Comparison of ENCODE assay signal across 1 cellular context in the genomic region with DNA sequence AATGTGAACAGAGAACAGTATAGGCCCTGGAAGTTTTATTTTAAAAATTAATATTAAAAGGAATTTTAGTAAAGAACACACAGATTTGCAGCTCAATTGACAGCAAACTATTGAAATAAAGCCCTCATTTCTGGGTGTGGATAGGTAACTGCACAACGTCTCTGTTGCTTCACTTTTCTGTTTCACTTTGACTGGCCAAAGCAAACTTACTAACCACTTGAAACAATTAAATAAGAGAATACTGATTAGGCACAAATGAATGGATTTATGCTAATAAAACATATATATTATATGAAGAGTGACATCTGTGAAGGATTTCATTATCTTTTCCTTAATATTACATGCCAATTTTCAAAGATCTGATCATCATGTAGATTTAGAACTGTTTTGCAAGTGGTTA.
TF ChIP-seq lines count a peak whose summit lies in the region.

No MANE protein-coding gene starts in this region.

TF ChIP-seq in GM12878, 131 proteins besides CTCF, POLR2A, EP300 and RAD21:
- peak; percentile 64 for TF ChIP-seq MTA2 (IDR thresholded peaks at IDR 0.05; ENCODE audit: low read depth)
- TF ChIP-seq, protein P1, sequence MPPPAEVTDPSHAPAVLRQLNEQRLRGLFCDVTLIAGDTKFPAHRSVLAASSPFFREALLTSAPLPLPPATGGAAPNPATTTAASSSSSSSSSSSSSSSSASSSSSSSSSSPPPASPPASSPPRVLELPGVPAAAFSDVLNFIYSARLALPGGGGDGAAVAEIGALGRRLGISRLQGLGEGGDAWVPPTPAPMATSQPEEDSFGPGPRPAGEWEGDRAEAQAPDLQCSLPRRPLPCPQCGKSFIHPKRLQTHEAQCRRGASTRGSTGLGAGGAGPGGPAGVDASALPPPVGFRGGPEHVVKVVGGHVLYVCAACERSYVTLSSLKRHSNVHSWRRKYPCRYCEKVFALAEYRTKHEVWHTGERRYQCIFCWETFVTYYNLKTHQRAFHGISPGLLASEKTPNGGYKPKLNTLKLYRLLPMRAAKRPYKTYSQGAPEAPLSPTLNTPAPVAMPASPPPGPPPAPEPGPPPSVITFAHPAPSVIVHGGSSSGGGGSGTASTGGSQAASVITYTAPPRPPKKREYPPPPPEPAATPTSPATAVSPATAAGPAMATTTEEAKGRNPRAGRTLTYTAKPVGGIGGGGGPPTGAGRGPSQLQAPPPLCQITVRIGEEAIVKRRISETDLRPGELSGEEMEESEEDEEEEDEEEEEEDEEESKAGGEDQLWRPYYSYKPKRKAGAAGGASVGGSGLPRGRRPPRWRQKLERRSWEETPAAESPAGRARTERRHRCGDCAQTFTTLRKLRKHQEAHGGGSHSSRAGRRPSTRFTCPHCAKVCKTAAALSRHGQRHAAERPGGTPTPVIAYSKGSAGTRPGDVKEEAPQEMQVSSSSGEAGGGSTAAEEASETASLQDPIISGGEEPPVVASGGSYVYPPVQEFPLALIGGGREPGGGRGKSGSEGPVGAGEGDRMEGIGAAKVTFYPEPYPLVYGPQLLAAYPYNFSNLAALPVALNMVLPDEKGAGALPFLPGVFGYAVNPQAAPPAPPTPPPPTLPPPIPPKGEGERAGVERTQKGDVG (CRISPR knock-in tag; IDR thresholded peaks at IDR 0.05) = no peak
- peak; percentile 47 for TF ChIP-seq JUNB (IDR thresholded peaks at IDR 0.05)
- TF ChIP-seq ZNF24 (IDR thresholded peaks at IDR 0.05) = peak; percentile 88
- 0 out of 2 replicates have a peak, but pooled peaks have one; percentile 23 for TF ChIP-seq TCF7 (IDR thresholded peaks at IDR 0.05; ENCODE audit: borderline replicate concordance)
- no peak for TF ChIP-seq RUNX3 (IDR thresholded peaks at IDR 0.05; ENCODE audit: low read length)
TF ChIP-seq in GM12878: peak in this region for 4.
